Comparison of ENCODE assay signal across 34 cellular contexts in genomic region chr7:104836976-104837375, GRCh38.
"Had no signal": no experiment of that assay in that cellular context is flagged by ENCODE, and none has a peak within 500 bp of the region (broad histone marks: within the 10 kb centered on the region; RNA-seq: fewer than 3 reads in every experiment).

No MANE protein-coding gene starts in this region.

- H3K4me2 ChIP-seq: smooth muscle cell had no signal

- DNase-seq: colonic mucosa; effector CD8-positive, alpha-beta T cell; endodermal cell; foreskin keratinocyte; heart right ventricle; hippocampal formation; kidney glomerular epithelial cell; left colon; left ventricle myocardium superior; lower lobe of right lung; mucosa of descending colon; naive B cell; pancreas; right lobe of liver; stimulated activated CD4-positive, alpha-beta T cell treated with anti-CD3 and anti-CD28 coated beads, Interleukin-12 subunit alpha, Interleukin-12 subunit beta, amount 100 ng/mL, for 4 hours; stimulated activated CD4-positive, alpha-beta T cell treated with anti-CD3 and anti-CD28 coated beads, Interleukin-1b, Interleukin-23, amount 100 ng/mL, for 48 hours; stimulated activated CD4-positive, alpha-beta T cell treated with anti-CD3 and anti-CD28 coated beads, Interleukin-4, amount 100 ng/mL, for 1 hour; stimulated activated CD8-positive, alpha-beta memory T cell treated with anti-CD3 and anti-CD28 coated beads, Interleukin-4, amount 100 ng/mL, for 48 hours; stimulated activated naive CD4-positive, alpha-beta T cell; stimulated activated naive CD8-positive, alpha-beta T cell treated with anti-CD3 and anti-CD28 coated beads, Interleukin-15, amount 100 ng/mL, for 72 hours; transverse colon; upper lobe of right lung; uterus had no signal

- H3K27me3 Mint-ChIP-seq: progenitor cell of endocrine pancreas had no signal

- H3K27ac Mint-ChIP-seq: dendritic cell treated with granulocyte-macrophage colony-stimulating factor and Interleukin-4, amounts not matched to agents 40 ng/mL and 50 ng/mL, for 4 days; endodermal cell; memory B cell; natural killer cell treated with Interleukin-12 subunit alpha and Interleukin-12 subunit beta and Interleukin-15 and Interleukin-18, amount 100 ng/mL, for 72 hours; progenitor cell of endocrine pancreas; stimulated activated naive CD8-positive, alpha-beta T cell treated with anti-CD3 and anti-CD28 coated beads, Interleukin-15, amount 100 ng/mL, for 72 hours had no signal

- H3K4me1 Mint-ChIP-seq: endodermal cell; stimulated activated naive CD8-positive, alpha-beta T cell treated with anti-CD3 and anti-CD28 coated beads, Interleukin-15, amount 100 ng/mL, for 72 hours had no signal

- H3K27me3 ChIP-seq: colonic mucosa, foreskin keratinocyte, pancreas, right lobe of liver, transverse colon, uterus had no signal

- H3K4me1 ChIP-seq: colonic mucosa, foreskin keratinocyte, gastroesophageal sphincter, heart right ventricle, lower lobe of right lung, pancreas, right lobe of liver, suprapubic skin, transverse colon, upper lobe of right lung, uterus had no signal

- H3K36me3 ChIP-seq: colonic mucosa, gastroesophageal sphincter, heart right ventricle, lower lobe of right lung, neutrophil, pancreas, right lobe of liver, suprapubic skin, transverse colon, upper lobe of right lung, uterus had no signal

- H3K36me3 Mint-ChIP-seq: memory B cell; naive B cell; natural killer cell treated with Interleukin-12 subunit alpha and Interleukin-12 subunit beta and Interleukin-15 and Interleukin-18, amount 100 ng/mL, for 72 hours had no signal

- H3K4me3 Mint-ChIP-seq: dendritic cell treated with granulocyte-macrophage colony-stimulating factor and Interleukin-4, amounts not matched to agents 40 ng/mL and 50 ng/mL, for 4 days; endodermal cell; memory B cell; naive B cell; natural killer cell treated with Interleukin-12 subunit alpha and Interleukin-12 subunit beta and Interleukin-15 and Interleukin-18, amount 100 ng/mL, for 72 hours; neural crest cell; stimulated activated naive CD8-positive, alpha-beta T cell treated with anti-CD3 and anti-CD28 coated beads, Interleukin-15, amount 100 ng/mL, for 72 hours had no signal

- H3K27ac ChIP-seq: colonic mucosa, epithelial cell of prostate, foreskin keratinocyte, gastroesophageal sphincter, heart right ventricle, lower lobe of right lung, neutrophil, pancreas, right lobe of liver, suprapubic skin, transverse colon, upper lobe of right lung, uterus had no signal

- H3K9me3 Mint-ChIP-seq: dendritic cell treated with granulocyte-macrophage colony-stimulating factor and Interleukin-4, amounts not matched to agents 40 ng/mL and 50 ng/mL, for 4 days; endodermal cell; memory B cell; naive B cell; natural killer cell treated with Interleukin-12 subunit alpha and Interleukin-12 subunit beta and Interleukin-15 and Interleukin-18, amount 100 ng/mL, for 72 hours; neural crest cell; stimulated activated naive CD8-positive, alpha-beta T cell treated with anti-CD3 and anti-CD28 coated beads, Interleukin-15, amount 100 ng/mL, for 72 hours had no signal

- H3K4me3 ChIP-seq: colonic mucosa, gastroesophageal sphincter, heart right ventricle, lower lobe of right lung, mucosa of descending colon, pancreas, right lobe of liver, smooth muscle cell, suprapubic skin, transverse colon, upper lobe of right lung, uterus had no signal

- ATAC-seq: esophagus mucosa; foreskin keratinocyte; gastroesophageal sphincter; heart right ventricle; left colon; left ventricle myocardium superior; mucosa of descending colon; natural killer cell treated with Interleukin-12 subunit alpha and Interleukin-12 subunit beta and Interleukin-15 and Interleukin-18, amount 100 ng/mL, for 72 hours; pancreas; stimulated activated naive CD8-positive, alpha-beta T cell treated with anti-CD3 and anti-CD28 coated beads, Interleukin-15, amount 100 ng/mL, for 72 hours; upper lobe of right lung had no signal

- H3K9me3 ChIP-seq: colonic mucosa, gastroesophageal sphincter, heart right ventricle, lower lobe of right lung, mucosa of descending colon, neutrophil, pancreas, right lobe of liver, suprapubic skin, transverse colon, upper lobe of right lung, uterus had no signal
